ENCODE assay signal across 24 cellular contexts in the genomic region with DNA sequence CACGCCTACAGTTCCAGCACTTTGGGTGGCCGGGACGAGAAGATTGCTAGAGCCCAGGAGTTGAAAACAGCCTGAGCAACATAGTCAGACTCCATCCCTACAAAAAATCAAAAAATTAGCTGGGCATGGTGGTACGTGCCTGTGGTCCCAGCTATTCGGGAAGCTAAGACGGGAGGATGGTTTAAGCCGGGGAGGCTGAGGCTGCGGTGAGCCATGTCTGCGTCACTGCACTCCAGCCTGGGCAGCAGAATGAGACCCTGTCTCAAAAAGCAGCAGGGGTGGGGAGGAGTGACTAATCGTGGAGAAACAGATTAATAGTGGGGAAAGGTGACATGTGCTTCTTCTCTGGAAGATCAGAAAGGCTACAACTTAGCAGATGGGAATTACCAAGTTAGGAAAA.
"Had no signal": no experiment of that assay in that cellular context is flagged by ENCODE, and none has a peak within 500 bp of the region (broad histone marks: within the 10 kb centered on the region; RNA-seq: fewer than 3 reads in every experiment).

No MANE protein-coding gene starts in this region.

- H3K4me3 ChIP-seq: colonic mucosa, heart left ventricle, hepatocyte, left lung, pancreas, right lobe of liver, suprapubic skin, transverse colon, upper lobe of right lung, uterus had no signal

- DNase-seq: colonic mucosa; effector CD8-positive, alpha-beta T cell; endodermal cell; left cardiac atrium; mesendoderm; naive thymus-derived CD8-positive, alpha-beta T cell; right lobe of liver; small intestine; stimulated activated CD4-positive, alpha-beta T cell treated with anti-CD3 and anti-CD28 coated beads, Interleukin-12 subunit alpha, Interleukin-12 subunit beta, amount 100 ng/mL, for 4 hours; stimulated activated CD4-positive, alpha-beta T cell treated with anti-CD3 and anti-CD28 coated beads, Interleukin-1b, Interleukin-23, amount 100 ng/mL, for 48 hours; stimulated activated CD4-positive, alpha-beta T cell treated with anti-CD3 and anti-CD28 coated beads, Interleukin-4, amount 100 ng/mL, for 1 hour; stimulated activated CD8-positive, alpha-beta memory T cell treated with anti-CD3 and anti-CD28 coated beads, Interleukin-4, amount 100 ng/mL, for 48 hours; stimulated activated naive CD4-positive, alpha-beta T cell; stimulated activated naive CD8-positive, alpha-beta T cell treated with anti-CD3 and anti-CD28 coated beads, Interleukin-15, amount 100 ng/mL, for 72 hours; transverse colon; upper lobe of right lung; uterus had no signal

- H3K4me1 ChIP-seq: colonic mucosa, left lung, pancreas, right lobe of liver, upper lobe of right lung had no signal

- H3K9me3 ChIP-seq: colonic mucosa, left lung, neutrophil, pancreas, right lobe of liver, suprapubic skin, transverse colon, upper lobe of right lung, uterus had no signal

- H3K36me3 ChIP-seq: colonic mucosa, heart left ventricle, left lung, neutrophil, pancreas, right lobe of liver, suprapubic skin, transverse colon, upper lobe of right lung, uterus had no signal

- H3K27ac ChIP-seq: colonic mucosa, epithelial cell of prostate, heart left ventricle, hepatocyte, left lung, neutrophil, pancreas, right lobe of liver, suprapubic skin, transverse colon, upper lobe of right lung, uterus had no signal

- H3K27me3 ChIP-seq: colonic mucosa, heart left ventricle, hepatocyte, pancreas, right lobe of liver, suprapubic skin, transverse colon, upper lobe of right lung, uterus had no signal
